Comparison of ENCODE assay signal across 18 cellular contexts in the genomic region with DNA sequence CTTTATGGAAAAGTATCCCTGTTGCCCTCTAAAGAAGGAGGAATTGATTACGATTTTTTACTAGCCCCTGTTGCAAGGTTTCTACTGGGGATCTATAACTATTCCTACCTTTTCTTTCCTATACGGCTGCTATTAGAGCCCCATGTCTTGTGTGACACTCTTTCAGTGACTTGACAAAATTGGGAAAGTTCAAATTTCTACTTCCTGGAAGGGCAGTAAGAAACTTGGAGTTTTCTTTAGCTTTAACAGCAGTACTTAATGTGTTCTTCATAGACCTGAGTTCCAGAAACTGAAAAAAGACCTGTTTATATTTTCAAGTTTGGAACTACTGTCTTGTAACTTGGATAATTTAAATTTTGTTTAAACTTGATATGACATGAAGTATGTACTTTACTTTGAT. TPM values are rescaled to one million over a fixed set of nuclear protein-coding genes. Genes with fewer than 3 reads are reported as not detected.
DNase-seq lines count a peak whose midpoint lies in the region; FAIRE-seq and TF ChIP-seq lines count a peak whose summit lies in the region.
"Had no signal": no experiment of that assay in that cellular context is flagged by ENCODE, and none has a peak within 500 bp of the region (broad histone marks: within the 10 kb centered on the region; RNA-seq: fewer than 3 reads in every experiment).

No MANE protein-coding gene starts in this region.

- no peaks in the 10 kb centered on the region for H3F3A ChIP-seq in PC-9 (ENCODE audit: insufficient read depth, low read depth)

- H3K79me2 ChIP-seq in PC-9 (ENCODE audit: low read depth): no peaks in the 10 kb centered on the region

- H3K27ac ChIP-seq in PC-9 (no peak overlapping the region), kidney (ENCODE audit: low read depth in 2 of 2, low read length in 2 of 2) (no peak overlapping the region)
- H3K27ac ChIP-seq: A549 had no signal

- no peaks in the 10 kb centered on the region for H3K27me3 Mint-ChIP-seq in progenitor cell of endocrine pancreas
- H3K27me3 Mint-ChIP-seq: CD4-positive, alpha-beta memory T cell had no signal

- H3K9me2 ChIP-seq in PC-9 (ENCODE audit: insufficient read depth): no peaks in the 10 kb centered on the region

- no TSS peak for BruUV-seq in PC-9 (replicated peaks; lab: Mats Ljungman, UMichigan)

- no peak overlapping the region for H3K4me3 Mint-ChIP-seq in progenitor cell of endocrine pancreas (ENCODE audit: low read depth)
- H3K4me3 Mint-ChIP-seq: CD4-positive, alpha-beta memory T cell had no signal

- H3K9me3 ChIP-seq in PC-9 (ENCODE audit: insufficient read depth, low read depth) (no peaks in the 10 kb centered on the region), kidney (ENCODE audit: control insufficient read depth in 1 of 2, low read length in 2 of 2) (no peaks in the 10 kb centered on the region)
- H3K9me3 ChIP-seq: A549, Caco-2 had no signal

- H3K4me3 ChIP-seq in PC-9 (no peak overlapping the region), kidney (ENCODE audit: low read length in 2 of 2) (no peak overlapping the region)
- H3K4me3 ChIP-seq: A549, GM12878 had no signal

- TF ChIP-seq CTCF in D721Med (IDR thresholded peaks at IDR 0.05; ENCODE audit: insufficient read depth, missing control alignments): no peak
- no peak for TF ChIP-seq CTCF in PC-9 (conservative IDR thresholded peaks at IDR 0.05)
- no peak for TF ChIP-seq CTCF in kidney (IDR thresholded peaks at IDR 0.05; ENCODE audit: borderline replicate concordance, extremely low read depth, insufficient read depth)
- TF ChIP-seq CTCF in progenitor cell of endocrine pancreas (IDR thresholded peaks at IDR 0.05; ENCODE audit: unreplicated experiment): no peak

- FAIRE-seq in D721Med (lab: Jason Lieb, UNC) (peak; percentile 35), kidney (lab: Jason Lieb, UNC) (peak; percentile 3)
- FAIRE-seq: GM12878, GM18507 had no signal

- no peaks in the 10 kb centered on the region for H3K36me3 Mint-ChIP-seq in progenitor cell of endocrine pancreas (ENCODE audit: insufficient read depth)

- no peaks in the 10 kb centered on the region for H3K9me3 Mint-ChIP-seq in progenitor cell of endocrine pancreas (ENCODE audit: low read depth)

- H3K4me1 Mint-ChIP-seq in progenitor cell of endocrine pancreas (ENCODE audit: low read depth): no peaks in the 10 kb centered on the region
- H3K4me1 Mint-ChIP-seq: CD4-positive, alpha-beta memory T cell had no signal

- no peak overlapping the region for H3K9ac ChIP-seq in kidney (ENCODE audit: low read length in 2 of 2)

- intact Hi-C loops in PC-9 (cut with micrococcal nuclease; ENCODE audit: unreplicated experiment) (no loop called here), kidney (cut with DNase I) (no loop called here)

- H3K4me2 ChIP-seq in PC-9: no peak overlapping the region
- H3K4me2 ChIP-seq: A549 had no signal

- H3K36me3 ChIP-seq in PC-9 (ENCODE audit: low read depth) (no peaks in the 10 kb centered on the region), kidney (ENCODE audit: control insufficient read depth in 1 of 2, insufficient read depth in 2 of 2, low read length in 2 of 2) (no peaks in the 10 kb centered on the region)

- no peaks in the 10 kb centered on the region for H3K27me3 ChIP-seq in PC-9 (ENCODE audit: insufficient read depth, low read depth)

- no peak overlapping the region for H3K27ac Mint-ChIP-seq in progenitor cell of endocrine pancreas
- H3K27ac Mint-ChIP-seq: CD4-positive, alpha-beta memory T cell had no signal

- no peak for DNase-seq in D721Med (ENCODE audit: insufficient read length, low spot score)
- no peak for DNase-seq in PC-9
- no peak for DNase-seq in kidney
- DNase-seq in progenitor cell of endocrine pancreas (ENCODE audit: low spot score, unreplicated experiment): no peak
- DNase-seq in NCI-H2227 treated with DMSO at 0.1 percent for 48 hours (lab: John Stamatoyannopoulos, UW): no peak
- DNase-seq in effector CD8-positive, alpha-beta T cell (lab: John Stamatoyannopoulos, UW): no peak
- DNase-seq: 8988T; C1 segment of cervical spinal cord; Caco-2; CD4-positive, alpha-beta memory T cell; DMS 273 treated with DMSO at 0.1 percent for 48 hours; DMS79; GDM1; GOT3; H7 had no signal

- POLR2A ChIA-PET in PC-9 (lab: Charles Lee; ENCODE audit: unreplicated experiment): no interaction called here

- CTCF ChIA-PET in PC-9 (lab: Charles Lee): no interaction called here

- H3K4me1 ChIP-seq in PC-9 (replicated peaks; ENCODE audit: insufficient read depth): no peaks in the 10 kb centered on the region
- H3K4me1 ChIP-seq in kidney (ENCODE audit: control insufficient read depth in 1 of 2, insufficient read depth in 1 of 2, low read depth in 1 of 2, low read length in 2 of 2): no peaks in the 10 kb centered on the region
- H3K4me1 ChIP-seq: Caco-2 had no signal

- no peaks in the 10 kb centered on the region for H4K20me1 ChIP-seq in PC-9 (ENCODE audit: insufficient read depth)

- 0 out of 2 replicates have a peak overlapping the region, but pooled peaks have one; percentile 52 for H2AFZ ChIP-seq in PC-9

RNA-seq across cellular contexts. Expression of a gene that starts 54.7 kb away (rescaled TPM):
- 3.8 and 6.9 TPM in 2 replicates for total RNA-seq in PC-9 (2021)
- total RNA-seq in kidney: 13.2 TPM
- 3.2 TPM for polyA plus RNA-seq in kidney (ENCODE audit: insufficient read depth, low read depth, low replicate concordance)
- total RNA-seq in progenitor cell of endocrine pancreas: 16.5 and 17.6 TPM in 2 replicates
